24 cellular contexts compared by ENCODE assay signal in the genomic region with DNA sequence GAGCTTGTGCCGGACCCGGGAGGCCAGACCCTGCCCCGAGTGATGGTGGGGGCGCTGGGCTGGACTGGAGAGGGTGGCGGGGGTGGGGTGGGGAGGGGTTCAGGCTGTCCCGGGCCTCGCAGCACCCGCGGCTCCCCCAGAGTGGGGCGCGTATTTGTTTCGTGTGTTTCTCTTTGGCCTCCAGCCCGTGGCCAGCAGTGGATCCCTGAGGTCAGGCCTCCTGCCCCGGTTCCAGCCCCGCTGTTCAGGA. TPM values are rescaled to one million over a fixed set of nuclear protein-coding genes. Genes with fewer than 3 reads are reported as not detected.
DNase-seq lines count a peak whose midpoint lies in the region; ATAC-seq, FAIRE-seq and TF ChIP-seq lines count a peak whose summit lies in the region.
"Had no signal": no experiment of that assay in that cellular context is flagged by ENCODE, and none has a peak within 500 bp of the region (broad histone marks: within the 10 kb centered on the region; RNA-seq: fewer than 3 reads in every experiment).

No MANE protein-coding gene starts in this region.

- no peaks in the 10 kb centered on the region for H3K9me3 Mint-ChIP-seq in natural killer cell treated with Interleukin-12 subunit alpha and Interleukin-12 subunit beta and Interleukin-15 and Interleukin-18, amount 100 ng/mL, for 72 hours
- H3K9me3 Mint-ChIP-seq in natural killer cell = no peaks in the 10 kb centered on the region
- H3K9me3 Mint-ChIP-seq: CD8-positive, alpha-beta memory T cell; GM23338; HFFc6 had no signal

- H3K27ac Mint-ChIP-seq in natural killer cell treated with Interleukin-12 subunit alpha and Interleukin-12 subunit beta and Interleukin-15 and Interleukin-18, amount 100 ng/mL, for 72 hours = no peak overlapping the region
- no peak overlapping the region for H3K27ac Mint-ChIP-seq in natural killer cell
- H3K27ac Mint-ChIP-seq: CD4-positive, CD25-positive, alpha-beta regulatory T cell; CD8-positive, alpha-beta memory T cell; GM23338; HFFc6 had no signal

- peaks cover 0 to 7% of the 10 kb centered on the region in 2 donors for H3K27me3 Mint-ChIP-seq in natural killer cell treated with Interleukin-12 subunit alpha and Interleukin-12 subunit beta and Interleukin-15 and Interleukin-18, amount 100 ng/mL, for 72 hours
- H3K27me3 Mint-ChIP-seq in natural killer cell (ENCODE audit: low read depth in 2 of 2) = peaks cover 8 to 12% of the 10 kb centered on the region in 2 donors

- H3K9me3 ChIP-seq in upper lobe of right lung (no peaks in the 10 kb centered on the region), small intestine (ENCODE audit: control insufficient read depth, low read depth) (no peaks in the 10 kb centered on the region)

- H3K36me3 Mint-ChIP-seq in natural killer cell treated with Interleukin-12 subunit alpha and Interleukin-12 subunit beta and Interleukin-15 and Interleukin-18, amount 100 ng/mL, for 72 hours = no peaks in the 10 kb centered on the region
- H3K36me3 Mint-ChIP-seq in natural killer cell = no peaks in the 10 kb centered on the region
- H3K36me3 Mint-ChIP-seq: CD4-positive, CD25-positive, alpha-beta regulatory T cell; CD8-positive, alpha-beta memory T cell had no signal

- peaks cover 9% of the 10 kb centered on the region for H3K27me3 ChIP-seq in upper lobe of right lung
- H3K27me3 ChIP-seq in small intestine (ENCODE audit: control insufficient read depth in 2 of 2, insufficient read depth in 2 of 2, low read length in 2 of 2) = no peaks in the 10 kb centered on the region

- WGBS in small intestine, 3 donors = 74 to 84% (median 83%) methylated on average over 4 to 15 of the region's 15 CpGs

- DNase-seq in natural killer cell treated with Interleukin-12 subunit alpha and Interleukin-12 subunit beta and Interleukin-15 and Interleukin-18, amount 100 ng/mL, for 72 hours (ENCODE audit: low spot score) = peak; percentile 42
- DNase-seq in natural killer cell (no peak), islet precursor cell (peak; percentile 40), upper lobe of right lung (peak; percentile 53), small intestine (no peak), posterior vena cava (ENCODE audit: low spot score) (no peak)
- no peak for DNase-seq in activated CD4-positive, CD25-positive, alpha-beta regulatory T cell (lab: John Stamatoyannopoulos, UW)
- DNase-seq: 8988T; C1 segment of cervical spinal cord; CD8-positive, alpha-beta memory T cell; COR-L47; DMS 273 treated with DMSO at 0.1 percent for 48 hours; DMS53; DND-41; EL; HFFc6; IMR-90 had no signal

- TF ChIP-seq CTCF in natural killer cell (IDR thresholded peaks at IDR 0.05) = no peak
- TF ChIP-seq CTCF in upper lobe of right lung (IDR thresholded peaks at IDR 0.05) = no peak

- H3K36me3 ChIP-seq in upper lobe of right lung (no peaks in the 10 kb centered on the region), small intestine (ENCODE audit: control insufficient read depth in 2 of 2, insufficient read depth in 2 of 2, low read length in 2 of 2) (no peaks in the 10 kb centered on the region)

- H3K4me3 Mint-ChIP-seq in natural killer cell treated with Interleukin-12 subunit alpha and Interleukin-12 subunit beta and Interleukin-15 and Interleukin-18, amount 100 ng/mL, for 72 hours = no peak overlapping the region
- H3K4me3 Mint-ChIP-seq in natural killer cell = no peak overlapping the region
- H3K4me3 Mint-ChIP-seq: CD4-positive, CD25-positive, alpha-beta regulatory T cell; CD8-positive, alpha-beta memory T cell; GM23338; HFFc6 had no signal

- ATAC-seq in natural killer cell treated with Interleukin-12 subunit alpha and Interleukin-12 subunit beta and Interleukin-15 and Interleukin-18, amount 100 ng/mL, for 72 hours = no peak
- ATAC-seq in natural killer cell (no peak), upper lobe of right lung (no peak)
- ATAC-seq: GM23338, HCT116 had no signal

- H3K4me3 ChIP-seq in upper lobe of right lung (no peak overlapping the region), small intestine (ENCODE audit: low read depth in 1 of 2, low read length in 2 of 2) (no peak overlapping the region)
- H3K4me3 ChIP-seq: GM23338 had no signal

- no peak for FAIRE-seq in small intestine (lab: Jason Lieb, UNC)
- FAIRE-seq: GM12891, H54, HTR-8/SVneo had no signal

- intact Hi-C loops in natural killer cell (cut with micrococcal nuclease) (no loop called here), upper lobe of right lung (cut with DNase I) (no loop called here), posterior vena cava (cut with DNase I) (no loop called here)

- H3K4me1 Mint-ChIP-seq in natural killer cell treated with Interleukin-12 subunit alpha and Interleukin-12 subunit beta and Interleukin-15 and Interleukin-18, amount 100 ng/mL, for 72 hours (ENCODE audit: low read depth in 2 of 2) = no peaks in the 10 kb centered on the region
- H3K4me1 Mint-ChIP-seq in natural killer cell = no peaks in the 10 kb centered on the region
- H3K4me1 Mint-ChIP-seq: GM23338 had no signal

- H3K27ac ChIP-seq in upper lobe of right lung (no peak overlapping the region), small intestine (ENCODE audit: low read depth in 1 of 2, low read length in 1 of 2) (no peak overlapping the region)

- H3K4me1 ChIP-seq in upper lobe of right lung (no peaks in the 10 kb centered on the region), small intestine (ENCODE audit: control insufficient read depth in 2 of 2, insufficient read depth in 1 of 2, low read depth in 1 of 2, low read length in 1 of 2) (no peaks in the 10 kb centered on the region)

RNA-seq across cellular contexts. Expression of gene PRXL2B, which starts 19.1 kb away (rescaled TPM):
- 10 to 100 TPM in 1 of 2 donors, 1 to 10 TPM in 1; 9.1 to 18.5 TPM for total RNA-seq in natural killer cell treated with Interleukin-12 subunit alpha and Interleukin-12 subunit beta and Interleukin-15 and Interleukin-18, amount 100 ng/mL, for 72 hours
- total RNA-seq in natural killer cell = 10 to 100 TPM; 11.3 to 15.1 (median 11.6) TPM
- 25.9 TPM for total RNA-seq in upper lobe of right lung
- 10 to 100 TPM; 28.9 to 48.1 (median 46.3) TPM for polyA plus RNA-seq in small intestine
- total RNA-seq in posterior vena cava = 10 to 100 TPM; 11.4 to 12.2 TPM

RNA-seq across cellular contexts. Expression of gene MMEL1, which starts 27.1 kb away (rescaled TPM):
- under 1 TPM in 1 of 2 donors, not detected in 1; 0.81 TPM for total RNA-seq in natural killer cell treated with Interleukin-12 subunit alpha and Interleukin-12 subunit beta and Interleukin-15 and Interleukin-18, amount 100 ng/mL, for 72 hours
- total RNA-seq in natural killer cell = 1 to 10 TPM in 2 of 3 donors, not detected in 1; 1.3 to 2.0 TPM
- total RNA-seq in upper lobe of right lung = 3.2 TPM
- 10 to 100 TPM in 2 of 3 donors, 1 to 10 TPM in 1; 7.6 to 35.4 (median 22.6) TPM for polyA plus RNA-seq in small intestine
- total RNA-seq in posterior vena cava = 1 to 10 TPM in 1 of 2 donors, under 1 TPM in 1; 0.57 to 1.8 TPM
- total RNA-seq: A673, HFFc6 had no signal

RNA-seq across cellular contexts. Expression of gene TNFRSF14, which starts 49.5 kb away (rescaled TPM):
- total RNA-seq in natural killer cell treated with Interleukin-12 subunit alpha and Interleukin-12 subunit beta and Interleukin-15 and Interleukin-18, amount 100 ng/mL, for 72 hours = 100 to 1,000 TPM in 1 of 2 donors, 10 to 100 TPM in 1; 93.2 to 118 TPM
- total RNA-seq in natural killer cell (100 to 1,000 TPM; 228 to 266 (median 262) TPM), upper lobe of right lung (133 TPM), posterior vena cava (10 to 100 TPM; 37.7 to 63.6 TPM)
- 100 to 1,000 TPM; 164 to 398 (median 333) TPM for polyA plus RNA-seq in small intestine
- total RNA-seq: GM23338 had no signal
- polyA plus RNA-seq: GM23338 had no signal

Comparison
In these comparisons a context has a peak if more than half of its experiments do, and no peak if none do; other contexts are left out.
1. DNase-seq: peak in natural killer cell treated with Interleukin-12 subunit alpha and Interleukin-12 subunit beta and Interleukin-15 and Interleukin-18, amount 100 ng/mL, for 72 hours (single experiment), islet precursor cell (single experiment) and upper lobe of right lung (single experiment); none in natural killer cell (single experiment), activated CD4-positive, CD25-positive, alpha-beta regulatory T cell (0 of 4), small intestine (single experiment) and posterior vena cava (single experiment).